ENCODE assay signal across 24 cellular contexts in the genomic region with DNA sequence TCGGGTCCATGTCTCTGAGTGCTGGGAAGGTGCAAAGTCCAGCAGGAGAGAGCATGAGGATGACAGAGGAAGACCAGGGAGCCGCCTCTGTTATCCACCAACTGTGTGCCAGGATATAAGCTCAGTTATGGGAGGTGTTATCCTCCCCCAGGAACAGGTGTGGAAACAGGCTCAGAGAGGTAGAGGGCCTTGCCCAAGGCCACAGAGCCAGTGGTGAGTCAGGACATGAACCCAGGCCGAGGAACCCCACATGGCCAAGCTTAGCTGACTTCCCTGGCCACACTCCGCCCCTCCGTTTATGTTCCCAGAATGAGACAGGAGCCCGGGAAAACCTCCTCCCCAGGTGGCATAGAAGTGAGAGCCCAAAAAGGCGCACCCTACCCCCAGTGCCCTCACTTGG. TPM values are rescaled to one million over a fixed set of nuclear protein-coding genes. Genes with fewer than 3 reads are reported as not detected.
"Had no signal": no experiment of that assay in that cellular context is flagged by ENCODE, and none has a peak within 500 bp of the region (broad histone marks: within the 10 kb centered on the region; RNA-seq: fewer than 3 reads in every experiment).

No MANE protein-coding gene starts in this region.

- H3K9ac ChIP-seq: SK-N-SH had no signal

- H3K27ac ChIP-seq: RWPE1 had no signal

- DNase-seq: IMR-90, Karpas-422, KG1, MG63, NCI-H1092, NCI-H1105 treated with DMSO at 0.1 percent for 48 hours, NCI-H1417 treated with DMSO at 0.1 percent for 48 hours, NCI-H146, NCI-H187, NCI-H2029, NCI-H2081 treated with DMSO at 0.1 percent for 48 hours, NCI-H2171, NCI-H226, NCI-H446, NCI-H510A, NCI-H524 treated with DMSO at 0.1 percent for 48 hours, NCI-H69, NCI-H774, SHP77, SK-N-SH, SW 1271 had no signal

- H3K4me3 ChIP-seq: MG63 had no signal

- H3K27me3 ChIP-seq: MG63 had no signal

- H3K36me3 ChIP-seq: MG63 had no signal

- H3K9me3 ChIP-seq: MG63, SK-N-SH had no signal

RNA-seq across cellular contexts. Expression of a gene that starts 50.3 kb away (rescaled TPM):
- total RNA-seq: HT-29, IMR-90, SK-MEL-5 had no signal
